In the genomic region with DNA sequence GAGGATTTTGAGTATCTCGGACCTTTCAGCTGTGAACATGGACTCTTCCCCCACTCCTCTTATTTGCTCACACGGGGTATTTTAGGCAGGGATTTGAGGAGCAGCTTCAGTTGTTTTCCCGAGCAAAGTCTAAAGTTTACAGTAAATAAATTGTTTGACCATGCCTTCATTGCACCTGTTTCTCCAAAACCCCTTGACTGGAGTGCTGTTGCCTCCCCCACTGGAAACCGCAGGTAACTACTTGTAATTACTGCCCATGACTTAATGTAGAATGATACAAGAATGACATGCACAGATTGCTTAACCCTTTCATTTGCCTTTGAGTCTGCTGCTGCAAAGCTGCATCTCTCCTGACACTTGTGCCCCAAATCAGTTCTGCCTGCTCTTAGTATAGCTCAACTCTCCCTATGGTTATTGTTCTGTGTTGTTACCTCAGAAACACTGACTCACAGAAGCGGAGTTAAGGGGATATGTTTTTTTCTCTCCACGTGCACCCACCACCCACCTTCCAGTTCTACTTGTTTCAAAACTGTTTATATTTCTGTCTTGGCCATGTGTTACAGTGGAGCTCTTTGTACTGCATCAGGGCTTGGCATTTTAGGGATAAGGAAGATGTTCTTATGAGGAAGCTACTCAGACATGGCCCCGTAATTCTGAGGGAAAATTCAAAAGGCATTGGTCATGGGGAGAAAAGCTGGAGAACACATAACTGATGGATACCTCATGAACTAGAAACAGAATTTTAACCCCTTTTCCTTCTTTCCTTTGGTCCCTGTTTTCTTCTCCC, we compare ENCODE assay signal across 9 cellular contexts. TPM values are rescaled to one million over a fixed set of nuclear protein-coding genes. Genes with fewer than 3 reads are reported as not detected.
DNase-seq lines count a peak whose midpoint lies in the region; ATAC-seq and TF ChIP-seq lines count a peak whose summit lies in the region.
"Had no signal": no experiment of that assay in that cellular context is flagged by ENCODE, and none has a peak within 500 bp of the region (broad histone marks: within the 10 kb centered on the region; RNA-seq: fewer than 3 reads in every experiment).

No MANE protein-coding gene starts in this region.

- H3F3A ChIP-seq in SK-N-SH (replicated peaks; ENCODE audit: insufficient read depth) = no peaks in the 10 kb centered on the region

- H3K4me1 ChIP-seq in SK-N-SH (ENCODE audit: control insufficient read depth in 1 of 2, insufficient read depth in 2 of 2, low read depth in 1 of 2, low read length in 1 of 2) (peaks cover 0 to 11% of the 10 kb centered on the region in 2 experiments; a peak in 1 of 4 replicates), RWPE2 (ENCODE audit: insufficient read depth, poor library complexity, severe bottlenecking) (peaks cover 34% of the 10 kb centered on the region), foreskin keratinocyte (peaks cover 14% of the 10 kb centered on the region)

- H2AFZ ChIP-seq in SK-N-SH (ENCODE audit: low read depth) = no peak overlapping the region

- POLR2A ChIA-PET in SK-N-SH (lab: Yijun Ruan, JAX) = no interaction called here

- peak overlapping the region; percentile 88 for H3K4me3 Mint-ChIP-seq in stimulated activated effector memory CD8-positive, alpha-beta T cell treated with anti-CD3 and anti-CD28 coated beads, Interleukin-12 subunit alpha, Interleukin-12 subunit beta, amount 100 ng/mL, for 72 hours

- H3K9ac ChIP-seq in SK-N-SH = peak overlapping the region; percentile 56

- 70% methylated on average over 7 of the region's 7 CpGs for WGBS in SK-N-SH (ENCODE audit: low lambda C conversion rate)

- peak overlapping the region; percentile 94 for H3K4me2 ChIP-seq in SK-N-SH

- H3K27me3 ChIP-seq in SK-N-SH (ENCODE audit: insufficient read depth) (no peaks in the 10 kb centered on the region), RWPE2 (ENCODE audit: insufficient read depth, poor library complexity, severe bottlenecking) (no peaks in the 10 kb centered on the region), foreskin keratinocyte (no peaks in the 10 kb centered on the region)

- no peak for TF ChIP-seq EP300 in SK-N-SH (IDR thresholded peaks at IDR 0.05; ENCODE audit: borderline replicate concordance in 1 of 2, low read depth in 1 of 2, low read length in 1 of 2)

- TF ChIP-seq RAD21 in SK-N-SH (IDR thresholded peaks at IDR 0.05; ENCODE audit: low read length) = no peak

- TF ChIP-seq CTCF in SK-N-SH (IDR thresholded peaks at IDR 0.05) = no peak; the same call in 1 of the 2 replicates
- peak; percentile 49 for TF ChIP-seq CTCF in RWPE2 (IDR thresholded peaks at IDR 0.05; ENCODE audit: poor library complexity, severe bottlenecking)
- peak; percentile 50 for TF ChIP-seq CTCF in foreskin keratinocyte (conservative IDR thresholded peaks at IDR 0.05)

- H3K4me1 Mint-ChIP-seq in stimulated activated effector memory CD8-positive, alpha-beta T cell treated with anti-CD3 and anti-CD28 coated beads, Interleukin-12 subunit alpha, Interleukin-12 subunit beta, amount 100 ng/mL, for 72 hours = peaks cover 65% of the 10 kb centered on the region

- DNase-seq in SK-N-SH (no peak), RWPE2 (ENCODE audit: low spot score) (no peak), foreskin keratinocyte (no peak), NCI-H526 treated with DMSO at 0.1 percent for 48 hours (lab: John Stamatoyannopoulos, UW) (no peak), superior temporal gyrus (ENCODE audit: extremely low spot score) (no peak)
- peak in 1 of 2 donors; percentile 49 for DNase-seq in stimulated activated effector memory CD8-positive, alpha-beta T cell treated with anti-CD3 and anti-CD28 coated beads, Interleukin-12 subunit alpha, Interleukin-12 subunit beta, amount 100 ng/mL, for 72 hours (ENCODE audit: low spot score in 2 of 2)
- DNase-seq: H7 had no signal

- CTCF ChIA-PET in SK-N-SH (lab: Yijun Ruan, JAX) = interaction anchor here (1.4 kb wide), 1 partner anchor 8 kb away, joined by 4 read pairs; no protein-coding TSS in a partner anchor

- no peaks in the 10 kb centered on the region for H3K9me2 ChIP-seq in SK-N-SH

- peaks cover 37% of the 10 kb centered on the region; the same call in 1 of the 2 replicates for H3K79me2 ChIP-seq in SK-N-SH (ENCODE audit: insufficient read depth)

- no peaks in the 10 kb centered on the region for H3K36me3 Mint-ChIP-seq in stimulated activated effector memory CD8-positive, alpha-beta T cell treated with anti-CD3 and anti-CD28 coated beads, Interleukin-12 subunit alpha, Interleukin-12 subunit beta, amount 100 ng/mL, for 72 hours

- H4K20me1 ChIP-seq in SK-N-SH (ENCODE audit: insufficient read depth) = no peaks in the 10 kb centered on the region; the same call in 1 of the 2 replicates

- peak overlapping the region; percentile 6 to 67; a peak in 3 of 4 replicates for H3K4me3 ChIP-seq in SK-N-SH (ENCODE audit: low read depth in 2 of 2, low read length in 1 of 2)
- peak overlapping the region; percentile 48 for H3K4me3 ChIP-seq in RWPE2 (ENCODE audit: severe bottlenecking)

- peak overlapping the region; percentile 13 for H3K27ac Mint-ChIP-seq in stimulated activated effector memory CD8-positive, alpha-beta T cell treated with anti-CD3 and anti-CD28 coated beads, Interleukin-12 subunit alpha, Interleukin-12 subunit beta, amount 100 ng/mL, for 72 hours

- H3K9me3 Mint-ChIP-seq in stimulated activated effector memory CD8-positive, alpha-beta T cell treated with anti-CD3 and anti-CD28 coated beads, Interleukin-12 subunit alpha, Interleukin-12 subunit beta, amount 100 ng/mL, for 72 hours = no peaks in the 10 kb centered on the region

- H3K36me3 ChIP-seq in SK-N-SH (replicated peaks in 1 of 2; ENCODE audit: control insufficient read depth in 1 of 2, insufficient read depth in 2 of 2, low read length in 1 of 2) = no peaks in the 10 kb centered on the region
- peaks cover 36% of the 10 kb centered on the region for H3K36me3 ChIP-seq in RWPE2 (ENCODE audit: low read depth)

- no peak for ATAC-seq in SK-N-SH treated with all-trans-retinoic acid at 6 μM for 48 hours
- no peak for ATAC-seq in RWPE2 (ENCODE audit: low read depth)
- ATAC-seq in foreskin keratinocyte = no peak
- peak; percentile 2 for ATAC-seq in stimulated activated effector memory CD8-positive, alpha-beta T cell treated with anti-CD3 and anti-CD28 coated beads, Interleukin-12 subunit alpha, Interleukin-12 subunit beta, amount 100 ng/mL, for 72 hours
- no peak for ATAC-seq in HG02678 (IDR thresholded peaks at IDR 0.05; ENCODE audit: unreplicated experiment)

- H3K27ac ChIP-seq in SK-N-SH (ENCODE audit: low read depth in 2 of 2, low read length in 1 of 2) (no peak overlapping the region), RWPE2 (ENCODE audit: poor library complexity, severe bottlenecking) (peak overlapping the region; percentile 76), foreskin keratinocyte (peak overlapping the region; percentile 74)

- H3K9me3 ChIP-seq in SK-N-SH (no peaks in the 10 kb centered on the region), RWPE2 (ENCODE audit: severe bottlenecking) (no peaks in the 10 kb centered on the region)

TF ChIP-seq in SK-N-SH, 30 proteins besides CTCF, POLR2A, EP300 and RAD21 (continues in another document):
- no peak for TF ChIP-seq NFIC (IDR thresholded peaks at IDR 0.05; ENCODE audit: borderline replicate concordance)

TF ChIP-seq in SK-N-SH treated with all-trans-retinoic acid at 6 μM for 48 hours, 23 proteins besides CTCF, POLR2A, EP300 and RAD21 (continues in another document):
- TF ChIP-seq ZFP30 (CRISPR knock-in tag; IDR thresholded peaks at IDR 0.05) (no peak), ZNF70 (CRISPR knock-in tag; IDR thresholded peaks at IDR 0.05) (no peak), BACH2 (CRISPR knock-in tag; IDR thresholded peaks at IDR 0.05; ENCODE audit: borderline replicate concordance) (no peak), OSR1 (CRISPR knock-in tag; IDR thresholded peaks at IDR 0.05) (no peak), ZNF565 (CRISPR knock-in tag; conservative IDR thresholded peaks at IDR 0.05; ENCODE audit: low read depth) (no peak), PPARA (CRISPR knock-in tag; IDR thresholded peaks at IDR 0.05; ENCODE audit: borderline replicate concordance) (no peak), ESRRG (CRISPR knock-in tag; IDR thresholded peaks at IDR 0.05) (no peak), ZC3H10 (CRISPR knock-in tag; IDR thresholded peaks at IDR 0.05) (no peak)
- TF ChIP-seq, protein P1, sequence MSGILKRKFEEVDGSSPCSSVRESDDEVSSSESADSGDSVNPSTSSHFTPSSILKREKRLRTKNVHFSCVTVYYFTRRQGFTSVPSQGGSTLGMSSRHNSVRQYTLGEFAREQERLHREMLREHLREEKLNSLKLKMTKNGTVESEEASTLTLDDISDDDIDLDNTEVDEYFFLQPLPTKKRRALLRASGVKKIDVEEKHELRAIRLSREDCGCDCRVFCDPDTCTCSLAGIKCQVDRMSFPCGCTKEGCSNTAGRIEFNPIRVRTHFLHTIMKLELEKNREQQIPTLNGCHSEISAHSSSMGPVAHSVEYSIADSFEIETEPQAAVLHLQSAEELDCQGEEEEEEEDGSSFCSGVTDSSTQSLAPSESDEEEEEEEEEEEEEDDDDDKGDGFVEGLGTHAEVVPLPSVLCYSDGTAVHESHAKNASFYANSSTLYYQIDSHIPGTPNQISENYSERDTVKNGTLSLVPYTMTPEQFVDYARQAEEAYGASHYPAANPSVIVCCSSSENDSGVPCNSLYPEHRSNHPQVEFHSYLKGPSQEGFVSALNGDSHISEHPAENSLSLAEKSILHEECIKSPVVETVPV (CRISPR knock-in tag; IDR thresholded peaks at IDR 0.05) = no peak
- TF ChIP-seq, protein P2, sequence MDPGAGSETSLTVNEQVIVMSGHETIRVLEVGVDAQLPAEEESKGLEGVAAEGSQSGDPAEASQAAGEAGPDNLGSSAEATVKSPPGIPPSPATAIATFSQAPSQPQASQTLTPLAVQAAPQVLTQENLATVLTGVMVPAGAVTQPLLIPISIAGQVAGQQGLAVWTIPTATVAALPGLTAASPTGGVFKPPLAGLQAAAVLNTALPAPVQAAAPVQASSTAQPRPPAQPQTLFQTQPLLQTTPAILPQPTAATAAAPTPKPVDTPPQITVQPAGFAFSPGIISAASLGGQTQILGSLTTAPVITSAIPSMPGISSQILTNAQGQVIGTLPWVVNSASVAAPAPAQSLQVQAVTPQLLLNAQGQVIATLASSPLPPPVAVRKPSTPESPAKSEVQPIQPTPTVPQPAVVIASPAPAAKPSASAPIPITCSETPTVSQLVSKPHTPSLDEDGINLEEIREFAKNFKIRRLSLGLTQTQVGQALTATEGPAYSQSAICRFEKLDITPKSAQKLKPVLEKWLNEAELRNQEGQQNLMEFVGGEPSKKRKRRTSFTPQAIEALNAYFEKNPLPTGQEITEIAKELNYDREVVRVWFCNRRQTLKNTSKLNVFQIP (CRISPR knock-in tag; IDR thresholded peaks at IDR 0.05; ENCODE audit: borderline replicate concordance, low read depth) = no peak

RNA-seq across cellular contexts. Expression of a gene that starts 2.2 kb away (rescaled TPM):
- polyA plus RNA-seq in SK-N-SH (2012; rRNA removed) (1.0 and 1.2 TPM in 2 replicates), foreskin keratinocyte (10.8 and 23.5 TPM in 2 replicates)
- 0.66 and 0.71 TPM in 2 replicates for polyA plus RNA-seq in SK-N-SH (2012; cell fraction: cytosol; rRNA removed)
- 1.2 and 1.4 TPM in 2 replicates for polyA plus RNA-seq in SK-N-SH (2012; cell fraction: nucleus; rRNA removed)
- total RNA-seq in foreskin keratinocyte = 20.4 and 36.9 TPM in 2 replicates

Comparison
In these comparisons a context has a peak if more than half of its experiments do, and no peak if none do; other contexts are left out.
1. H3K27ac ChIP-seq: peak in RWPE2 (single experiment) and foreskin keratinocyte (single experiment); none in SK-N-SH (0 of 2).